25 cellular contexts compared by ENCODE assay signal in the genomic region with DNA sequence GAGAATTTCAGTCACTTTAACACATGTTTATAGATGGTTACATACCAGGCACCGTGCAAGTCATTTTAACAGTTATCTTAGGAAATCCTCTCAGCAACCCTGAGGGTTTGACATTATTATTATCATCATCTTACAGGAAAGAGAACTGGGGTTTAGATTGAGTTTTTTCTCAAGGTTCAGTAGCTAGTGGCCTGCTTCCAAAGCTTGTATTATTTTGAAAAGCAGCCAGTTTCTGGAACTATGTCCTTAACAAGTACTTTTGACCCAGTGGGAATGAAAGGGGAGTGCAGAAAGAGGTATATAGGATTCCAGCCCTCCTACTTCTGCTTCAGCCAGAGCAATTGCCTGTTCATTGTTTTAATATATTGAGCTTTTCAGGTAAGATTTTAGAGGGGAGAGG.
DNase-seq lines count a peak whose midpoint lies in the region; TF ChIP-seq lines count a peak whose summit lies in the region.
"Had no signal": no experiment of that assay in that cellular context is flagged by ENCODE, and none has a peak within 500 bp of the region (broad histone marks: within the 10 kb centered on the region; RNA-seq: fewer than 3 reads in every experiment).

No MANE protein-coding gene starts in this region.

- no peak for TF ChIP-seq CTCF in astrocyte of the spinal cord (IDR thresholded peaks at IDR 0.05; ENCODE audit: low read depth, low read length)

- in situ Hi-C loops in astrocyte of the spinal cord (cut with HindIII; ENCODE audit: low sequenced_read_pairs), result no loop called here

- peak; percentile 21 for DNase-seq in NCI-H1105 treated with DMSO at 0.1 percent for 48 hours (lab: John Stamatoyannopoulos, UW)
- no peak for DNase-seq in NCI-H1105 (lab: John Stamatoyannopoulos, UW)
- DNase-seq in astrocyte of the spinal cord (ENCODE audit: low read depth, low spot score), result peak; percentile 34
- DNase-seq in fibroblast of the conjunctiva (ENCODE audit: low read depth), result peak; percentile 21
- peak; percentile 27 for DNase-seq in skeletal muscle cell (ENCODE audit: low read depth)
- no peak for DNase-seq in putamen (ENCODE audit: low spot score)
- no peak for DNase-seq in 8988T
- no peak for DNase-seq in globus pallidus (ENCODE audit: low spot score)
- DNase-seq: activated B cell treated with CpG ODN at 0.5 μM for 24 hours; activated CD4-positive, alpha-beta T cell treated with anti-CD3 and anti-CD28 coated beads, Interleukin-2, amount 50 U/mL, for 4 hours; activated naive CD4-positive, alpha-beta T cell treated with anti-CD3 and anti-CD28 coated beads, Interleukin-2, amount 10 ng/mL, durations not matched to agents 7 days and 5 days; activated T-cell treated with anti-CD3 and anti-CD28 coated beads, Interleukin-2, amount 50 U/mL, for 72 hours; amniotic stem cell; CD8-positive, alpha-beta T cell; DMS 273 treated with DMSO at 0.1 percent for 48 hours; esophagus squamous epithelium; GF-D8; NCI-H1092 treated with DMSO at 0.1 percent for 48 hours; NCI-H1930; NCI-H526 treated with DMSO at 0.1 percent for 48 hours; SJCRH30; stimulated activated naive CD8-positive, alpha-beta T cell treated with anti-CD3 and anti-CD28 coated beads, Interleukin-15, amount 100 ng/mL, for 72 hours; T-cell had no signal

- H3K4me3 ChIP-seq in astrocyte of the spinal cord (ENCODE audit: low read depth, low read length) (no peak overlapping the region), skeletal muscle cell (ENCODE audit: low read depth, low read length) (no peak overlapping the region)
- H3K4me3 ChIP-seq: esophagus squamous epithelium, SJCRH30, thyroid gland, vagina had no signal

Comparison
In these comparisons a context has a peak if more than half of its experiments do, and no peak if none do; other contexts are left out.
1. DNase-seq: peak in NCI-H1105 treated with DMSO at 0.1 percent for 48 hours (single experiment), astrocyte of the spinal cord (single experiment), fibroblast of the conjunctiva (single experiment) and skeletal muscle cell (single experiment); none in NCI-H1105 (single experiment), putamen (single experiment), 8988T (single experiment) and globus pallidus (single experiment).